10 cellular contexts compared by ENCODE assay signal in genomic region chr22:46115755-46116490, GRCh38. TPM values are rescaled to one million over a fixed set of nuclear protein-coding genes. Genes with fewer than 3 reads are reported as not detected.
A peak's percentile ranks its signal among the peaks of the same experiment; 100 is the strongest.
DNase-seq lines count a peak whose midpoint lies in the region; ATAC-seq, FAIRE-seq and TF ChIP-seq lines count a peak whose summit lies in the region.
"Had no signal": no experiment of that assay in that cellular context is flagged by ENCODE, and none has a peak within 500 bp of the region (broad histone marks: within the 10 kb centered on the region; RNA-seq: fewer than 3 reads in every experiment).

No MANE protein-coding gene starts in this region.

- H3K4me2 ChIP-seq in SK-N-SH, result no peak overlapping the region
- no peak overlapping the region for H3K4me2 ChIP-seq in endothelial cell of umbilical vein (ENCODE audit: insufficient read depth, low read length)

- BruUV-seq in endothelial cell of umbilical vein (replicated peaks; lab: Mats Ljungman, UMichigan), result no TSS peak

- no peak for TF ChIP-seq CTCF in SK-N-SH (IDR thresholded peaks at IDR 0.05)
- TF ChIP-seq CTCF in endothelial cell of umbilical vein (IDR thresholded peaks at IDR 0.05; ENCODE audit: extremely low read depth in 1 of 2, insufficient read depth in 1 of 2, low read depth in 1 of 2, low read length in 2 of 2), result no peak
- no peak for TF ChIP-seq CTCF in upper lobe of left lung (IDR thresholded peaks at IDR 0.05)

- no peaks in the 10 kb centered on the region for H3K9me1 ChIP-seq in endothelial cell of umbilical vein (replicated peaks; ENCODE audit: control insufficient read depth, extremely low read depth, insufficient read depth, low read length)

- H3K4me3 Mint-ChIP-seq in activated naive CD8-positive, alpha-beta T cell treated with anti-CD3 and anti-CD28 coated beads, Interleukin-2, amount 50 U/mL, for 24 hours, result no peak overlapping the region
- H3K4me3 Mint-ChIP-seq: T-helper 2 cell treated with Interferon-gamma antibody and Interleukin-4, amounts not matched to agents 5 μg/mL and 100 μg/mL, for 36 hours had no signal

- H3K4me3 ChIP-seq in SK-N-SH (ENCODE audit: low read depth in 2 of 2, low read length in 1 of 2), result no peak overlapping the region; a peak in 1 of 4 replicates
- no peak overlapping the region for H3K4me3 ChIP-seq in endothelial cell of umbilical vein (replicated peaks in 1 of 3; ENCODE audit: insufficient read depth in 1 of 3, low read depth in 1 of 3, low read length in 3 of 3)
- no peak overlapping the region for H3K4me3 ChIP-seq in muscle layer of colon (ENCODE audit: low read depth in 1 of 2, low read length in 2 of 2)
- no peak overlapping the region for H3K4me3 ChIP-seq in upper lobe of left lung

- H3K9me3 ChIP-seq in SK-N-SH, result no peaks in the 10 kb centered on the region
- H3K9me3 ChIP-seq in endothelial cell of umbilical vein (replicated peaks; ENCODE audit: control insufficient read depth, insufficient read depth, low read length), result no peaks in the 10 kb centered on the region
- no peaks in the 10 kb centered on the region for H3K9me3 ChIP-seq in muscle layer of colon (ENCODE audit: low read length)
- H3K9me3 ChIP-seq in upper lobe of left lung, result no peaks in the 10 kb centered on the region

- TF ChIP-seq EP300 in SK-N-SH (IDR thresholded peaks at IDR 0.05; ENCODE audit: borderline replicate concordance in 1 of 2, low read depth in 1 of 2, low read length in 1 of 2), result no peak
- TF ChIP-seq EP300 in upper lobe of left lung (IDR thresholded peaks at IDR 0.05), result no peak

- dilution Hi-C loops in endothelial cell of umbilical vein (cut with MboI; ENCODE audit: extremely low pct_ligation_motif_present, low sequenced_read_pairs), result no loop called here

- POLR2A ChIA-PET in SK-N-SH (lab: Yijun Ruan, JAX), result interaction anchor here (0.9 to 2.8 kb wide), 6 partner anchors 28 to 118 kb away, joined by 3 to 11 read pairs (median 6); no protein-coding TSS in a partner anchor
- POLR2A ChIA-PET in endothelial cell of umbilical vein (lab: Charles Lee), result interaction anchor here (1.9 kb wide), 1 partner anchor 120 kb away, joined by 7 read pairs; no protein-coding TSS in a partner anchor

- H3K9me2 ChIP-seq in SK-N-SH, result no peaks in the 10 kb centered on the region

- no peaks in the 10 kb centered on the region for H3K4me1 Mint-ChIP-seq in activated naive CD8-positive, alpha-beta T cell treated with anti-CD3 and anti-CD28 coated beads, Interleukin-2, amount 50 U/mL, for 24 hours

- H3K79me2 ChIP-seq in SK-N-SH (ENCODE audit: insufficient read depth) (peaks cover 10% of the 10 kb centered on the region; the same call in 1 of the 2 replicates), endothelial cell of umbilical vein (ENCODE audit: control insufficient read depth, insufficient read depth, low read length) (no peaks in the 10 kb centered on the region)

- peak overlapping the region; percentile 63 to 70 for H3K27ac ChIP-seq in SK-N-SH (ENCODE audit: low read depth in 2 of 2, low read length in 1 of 2)
- H3K27ac ChIP-seq in endothelial cell of umbilical vein (ENCODE audit: insufficient read depth, low read depth, low read length), result no peak overlapping the region
- peak overlapping the region; percentile 65 for H3K27ac ChIP-seq in muscle layer of colon (ENCODE audit: low read depth, low read length)
- peak overlapping the region; percentile 65 to 93 (median 69) for H3K27ac ChIP-seq in upper lobe of left lung

- H3K36me3 ChIP-seq in SK-N-SH (replicated peaks in 1 of 2; ENCODE audit: control insufficient read depth in 1 of 2, insufficient read depth in 2 of 2, low read length in 1 of 2) (peaks cover 28 to 56% of the 10 kb centered on the region in 2 experiments), endothelial cell of umbilical vein (ENCODE audit: control insufficient read depth in 2 of 2, extremely low read depth in 1 of 2, insufficient read depth in 2 of 2, low read length in 2 of 2) (peaks cover 0 to 13% of the 10 kb centered on the region in 2 experiments), muscle layer of colon (ENCODE audit: insufficient read depth, low read length) (peaks cover 13% of the 10 kb centered on the region), upper lobe of left lung (peaks cover 0 to 34% (median 20%) of the 10 kb centered on the region in 4 donors)

- H3K9ac ChIP-seq in SK-N-SH (no peak overlapping the region), endothelial cell of umbilical vein (replicated peaks; ENCODE audit: extremely low read depth, insufficient read depth, low read length) (no peak overlapping the region), muscle layer of colon (ENCODE audit: low read length) (no peak overlapping the region)

- WGBS in SK-N-SH (ENCODE audit: low lambda C conversion rate), result 84% methylated on average over 16 of the region's 23 CpGs
- WGBS in upper lobe of left lung, 2 donors, result 57 to 67% methylated on average over 22 to 23 of the region's 23 CpGs

- no peak for TF ChIP-seq POLR2A in endothelial cell of umbilical vein (IDR thresholded peaks at IDR 0.05; ENCODE audit: low read depth, low read length)
- no peak for TF ChIP-seq POLR2A in upper lobe of left lung (IDR thresholded peaks at IDR 0.05)

- ATAC-seq in SK-N-SH treated with all-trans-retinoic acid at 6 μM for 48 hours (no peak), upper lobe of left lung (ENCODE audit: low FRiP score in 2 of 2) (no peak)
- no peak for ATAC-seq in activated naive CD8-positive, alpha-beta T cell treated with anti-CD3 and anti-CD28 coated beads, Interleukin-2, amount 50 U/mL, for 24 hours

- no peak overlapping the region for H3K27ac Mint-ChIP-seq in activated naive CD8-positive, alpha-beta T cell treated with anti-CD3 and anti-CD28 coated beads, Interleukin-2, amount 50 U/mL, for 24 hours

- no peak overlapping the region for H2AFZ ChIP-seq in SK-N-SH (ENCODE audit: low read depth)
- no peak overlapping the region for H2AFZ ChIP-seq in endothelial cell of umbilical vein (ENCODE audit: low read depth, low read length)

- H4K20me1 ChIP-seq in SK-N-SH (ENCODE audit: insufficient read depth) (peaks cover 88% of the 10 kb centered on the region), endothelial cell of umbilical vein (replicated peaks; ENCODE audit: control insufficient read depth, extremely low read depth, insufficient read depth, low read length) (no peaks in the 10 kb centered on the region)

- no peaks in the 10 kb centered on the region for H3K27me3 Mint-ChIP-seq in activated naive CD8-positive, alpha-beta T cell treated with anti-CD3 and anti-CD28 coated beads, Interleukin-2, amount 50 U/mL, for 24 hours

- H3K4me1 ChIP-seq in SK-N-SH (ENCODE audit: control insufficient read depth in 1 of 2, insufficient read depth in 2 of 2, low read depth in 1 of 2, low read length in 1 of 2) (peaks cover 0 to 75% of the 10 kb centered on the region in 2 experiments; a peak in 2 of 4 replicates), endothelial cell of umbilical vein (ENCODE audit: control insufficient read depth, extremely low read depth, insufficient read depth, low read length) (no peaks in the 10 kb centered on the region), muscle layer of colon (ENCODE audit: insufficient read depth, low read length) (peaks cover 43% of the 10 kb centered on the region), upper lobe of left lung (peaks cover 16 to 37% (median 23%) of the 10 kb centered on the region in 4 donors)

- H3K27me3 ChIP-seq in SK-N-SH (ENCODE audit: insufficient read depth) (no peaks in the 10 kb centered on the region), endothelial cell of umbilical vein (ENCODE audit: control insufficient read depth in 2 of 2, insufficient read depth in 2 of 2, low read length in 2 of 2) (no peaks in the 10 kb centered on the region), muscle layer of colon (ENCODE audit: control insufficient read depth in 1 of 2, insufficient read depth in 2 of 2, low read length in 2 of 2) (no peaks in the 10 kb centered on the region), upper lobe of left lung (no peaks in the 10 kb centered on the region)

- no peak for TF ChIP-seq RAD21 in SK-N-SH (IDR thresholded peaks at IDR 0.05; ENCODE audit: low read length)

- no peak for FAIRE-seq in endothelial cell of umbilical vein (lab: Jason Lieb, UNC)

- DNase-seq in SK-N-SH, result no peak
- no peak for DNase-seq in endothelial cell of umbilical vein (ENCODE audit: low read depth, low spot score)
- DNase-seq in upper lobe of left lung, result peak in 1 of 2 donors; percentile 74
- DNase-seq in activated naive CD8-positive, alpha-beta T cell treated with anti-CD3 and anti-CD28 coated beads, Interleukin-2, amount 50 U/mL, for 24 hours, result no peak
- no peak for DNase-seq in amygdala (lab: John Stamatoyannopoulos, UW)
- no peak for DNase-seq in activated CD4-positive, CD25-positive, alpha-beta regulatory T cell (lab: John Stamatoyannopoulos, UW)
- DNase-seq: DMS79 had no signal

- no peaks in the 10 kb centered on the region for H3K36me3 Mint-ChIP-seq in activated naive CD8-positive, alpha-beta T cell treated with anti-CD3 and anti-CD28 coated beads, Interleukin-2, amount 50 U/mL, for 24 hours (ENCODE audit: low read depth)

- CTCF ChIA-PET in SK-N-SH (lab: Yijun Ruan, JAX) (interaction anchor here (0.6 to 7.5 kb wide), 21 partner anchors 9 to 202 kb away, joined by 3 to 107 read pairs (median 8); no protein-coding TSS in a partner anchor), endothelial cell of umbilical vein (lab: Charles Lee) (interaction anchor here (0.5 to 6.4 kb wide), 16 partner anchors 14 to 130 kb away, joined by 3 to 241 read pairs (median 7); no protein-coding TSS in a partner anchor)

- no peaks in the 10 kb centered on the region for H3K9me3 Mint-ChIP-seq in activated naive CD8-positive, alpha-beta T cell treated with anti-CD3 and anti-CD28 coated beads, Interleukin-2, amount 50 U/mL, for 24 hours
- H3K9me3 Mint-ChIP-seq: T-helper 2 cell treated with Interferon-gamma antibody and Interleukin-4, amounts not matched to agents 5 μg/mL and 100 μg/mL, for 36 hours had no signal

- peaks cover 92% of the 10 kb centered on the region for H3F3A ChIP-seq in SK-N-SH (replicated peaks; ENCODE audit: insufficient read depth)

- intact Hi-C loops in endothelial cell of umbilical vein (cut with micrococcal nuclease), result loop anchor here (1.0 kb wide), 3 partner anchors 103 to 121 kb away; no protein-coding TSS in a partner anchor

TF ChIP-seq in SK-N-SH treated with all-trans-retinoic acid at 6 μM for 48 hours, 23 proteins besides CTCF, POLR2A, EP300 and RAD21 (continues in another document):
- TF ChIP-seq ESRRG (CRISPR knock-in tag; IDR thresholded peaks at IDR 0.05), result no peak

RNA-seq across cellular contexts. Expression of gene PPARA, which starts 34.4 kb away (rescaled TPM):
- polyA plus RNA-seq in SK-N-SH (2012; rRNA removed) (4.5 TPM in 2 replicates), endothelial cell of umbilical vein (2.9 and 3.1 TPM in 2 replicates)
- polyA plus RNA-seq in SK-N-SH (2012; cell fraction: cytosol; rRNA removed), result 4.1 and 4.4 TPM in 2 replicates
- 5.8 and 6.8 TPM in 2 replicates for polyA plus RNA-seq in SK-N-SH (2012; cell fraction: nucleus; rRNA removed)
- total RNA-seq in endothelial cell of umbilical vein (6.6 and 10.7 TPM in 2 replicates), upper lobe of left lung (10 to 100 TPM; 10.2 to 27.0 (median 20.9) TPM)
- polyA plus RNA-seq in endothelial cell of umbilical vein (2011; cell fraction: cytosol; rRNA removed), result 2.5 and 3.6 TPM in 2 replicates
- polyA plus RNA-seq in endothelial cell of umbilical vein (2011; cell fraction: nucleus; rRNA removed), result 4.3 and 5.5 TPM in 2 replicates
- polyA plus RNA-seq in endothelial cell of umbilical vein (2012), result 3.5 and 4.7 TPM in 2 replicates
- 8.8 and 10.2 TPM in 2 replicates for polyA minus RNA-seq in endothelial cell of umbilical vein
- 4.8 TPM for polyA minus RNA-seq in endothelial cell of umbilical vein (2011; cell fraction: cytosol; rRNA and poly(A)+ RNA removed)
- polyA minus RNA-seq in endothelial cell of umbilical vein (2011; cell fraction: nucleus; rRNA and poly(A)+ RNA removed), result 5.0 and 5.8 TPM in 2 replicates
